8 cellular contexts compared by ENCODE assay signal in genomic region chr7:26153246-26153822, GRCh38. TPM values are rescaled to one million over a fixed set of nuclear protein-coding genes. Genes with fewer than 3 reads are reported as not detected.
DNase-seq lines count a peak whose midpoint lies in the region; ATAC-seq and TF ChIP-seq lines count a peak whose summit lies in the region.

No MANE protein-coding gene starts in this region.

- H3K27me3 ChIP-seq in psoas muscle (ENCODE audit: insufficient read depth in 3 of 3, low read length in 2 of 3): peaks cover 0 to 50% (median 17%) of the 10 kb centered on the region in 3 donors

- peak overlapping the region; percentile 82 for H3K4me3 Mint-ChIP-seq in endothelial cell (ENCODE audit: unreplicated experiment)

- no peaks in the 10 kb centered on the region for H3K4me1 ChIP-seq in psoas muscle

- no peaks in the 10 kb centered on the region for H3K36me3 ChIP-seq in psoas muscle (ENCODE audit: insufficient read depth in 1 of 2, low read depth in 1 of 2)

- H3K27ac Mint-ChIP-seq in endothelial cell (ENCODE audit: unreplicated experiment): no peak overlapping the region

- intact Hi-C loops in psoas muscle (cut with DNase I): no loop called here

- H3K9me3 ChIP-seq in psoas muscle: no peaks in the 10 kb centered on the region

- peak; percentile 30 for DNase-seq in RPMI8226
- DNase-seq in endothelial cell (ENCODE audit: low spot score): no peak
- DNase-seq in psoas muscle: no peak
- DNase-seq in NOMO-1 (lab: John Stamatoyannopoulos, UW; ENCODE audit: unreplicated experiment in 2 of 2): no peak
- no peak for DNase-seq in NCI-H1048 (lab: John Stamatoyannopoulos, UW)
- no peak for DNase-seq in NCI-H226

- TF ChIP-seq CTCF in GM12875 (IDR thresholded peaks at IDR 0.05; ENCODE audit: borderline replicate concordance, insufficient read depth, low read depth, low read length) (no peak), endothelial cell (IDR thresholded peaks at IDR 0.05; ENCODE audit: unreplicated experiment) (no peak), psoas muscle (IDR thresholded peaks at IDR 0.05) (no peak)

- peak overlapping the region; percentile 83 for H3K4me3 ChIP-seq in GM12875 (ENCODE audit: low read depth, low read length)
- peak overlapping the region; percentile 66 for H3K4me3 ChIP-seq in psoas muscle

- peaks cover 36% of the 10 kb centered on the region for H3K4me1 Mint-ChIP-seq in endothelial cell (ENCODE audit: unreplicated experiment)

- no peak for ATAC-seq in psoas muscle
- ATAC-seq in HG02852 (IDR thresholded peaks at IDR 0.05; ENCODE audit: unreplicated experiment): no peak

- H3K27me3 Mint-ChIP-seq in endothelial cell (ENCODE audit: unreplicated experiment): peaks cover 17% of the 10 kb centered on the region

- peaks cover 8% of the 10 kb centered on the region for H3K9me3 Mint-ChIP-seq in endothelial cell (ENCODE audit: unreplicated experiment)

- H3K27ac ChIP-seq in psoas muscle: no peak overlapping the region

- peaks cover 9% of the 10 kb centered on the region for H3K36me3 Mint-ChIP-seq in endothelial cell (ENCODE audit: low read depth, unreplicated experiment)

- WGBS in psoas muscle, 3 donors: 24 to 47% (median 37%) methylated on average over 18 of the region's 18 CpGs

RNA-seq across cellular contexts. Expression of gene NFE2L3, which starts 1.3 kb away (rescaled TPM):
- 2.8 TPM for total RNA-seq in endothelial cell (ENCODE audit: unreplicated experiment)
- 1 to 10 TPM in 1 of 4 donors, under 1 TPM in 3; 0.44 to 1.1 (median 0.78) TPM for total RNA-seq in psoas muscle
- polyA plus RNA-seq in psoas muscle: 1 to 10 TPM in 1 of 3 donors, under 1 TPM in 2; 0.70 to 1.1 (median 0.72) TPM

RNA-seq across cellular contexts. Expression of gene HNRNPA2B1, which starts 47.2 kb away (rescaled TPM):
- total RNA-seq in endothelial cell (ENCODE audit: unreplicated experiment) (623 TPM), psoas muscle (100 to 1,000 TPM; 323 to 482 (median 452) TPM)
- 100 to 1,000 TPM; 515 to 688 (median 663) TPM for polyA plus RNA-seq in psoas muscle

RNA-seq across cellular contexts. Expression of gene CBX3, which starts 48.2 kb away (rescaled TPM):
- total RNA-seq in endothelial cell (ENCODE audit: unreplicated experiment) (146 TPM), psoas muscle (10 to 100 TPM; 45.3 to 84.9 (median 66.7) TPM)
- 10 to 100 TPM; 71.6 to 97.0 (median 83.9) TPM for polyA plus RNA-seq in psoas muscle
